ENCODE assay signal across 18 cellular contexts in genomic region chr4:86600007-86600653, GRCh38.
"Had no signal": no experiment of that assay in that cellular context is flagged by ENCODE, and none has a peak within 500 bp of the region (broad histone marks: within the 10 kb centered on the region; RNA-seq: fewer than 3 reads in every experiment).

No MANE protein-coding gene starts in this region.

- H3K36me3 ChIP-seq: stomach had no signal

- ATAC-seq: activated CD4-positive, alpha-beta T cell treated with anti-CD3 and anti-CD28 coated beads for 36 hours; effector memory CD8-positive, alpha-beta T cell; left lobe of liver; sciatic nerve; stimulated activated effector memory CD8-positive, alpha-beta T cell treated with anti-CD3 and anti-CD28 coated beads, Interleukin-12 subunit alpha, Interleukin-12 subunit beta, amount 100 ng/mL, for 72 hours; WTC11 had no signal

- H3K27me3 ChIP-seq: stomach had no signal

- H3K27ac ChIP-seq: stomach had no signal

- DNase-seq: activated CD4-positive, alpha-beta memory T cell treated with anti-CD3 and anti-CD28 coated beads for 36 hours; activated CD4-positive, alpha-beta T cell treated with anti-CD3 and anti-CD28 coated beads for 36 hours; activated naive CD4-positive, alpha-beta T cell treated with Interleukin-2 at 50 U/mL for 16 hours; activated naive CD8-positive, alpha-beta T cell treated with anti-CD3 and anti-CD28 coated beads, Interleukin-2, amount 10 ng/mL, durations not matched to agents 7 days and 5 days; amygdala; caudate nucleus; effector memory CD8-positive, alpha-beta T cell; foreskin fibroblast; glutamatergic neuron; hippocampal formation; midbrain; nucleus accumbens; stimulated activated CD4-positive, alpha-beta T cell treated with anti-CD3 and anti-CD28 coated beads, Interleukin-4, amount 100 ng/mL, for 24 hours; stomach had no signal

- H3K4me3 ChIP-seq: stomach had no signal

- H3K9me3 ChIP-seq: stomach had no signal
